In the genomic region with DNA sequence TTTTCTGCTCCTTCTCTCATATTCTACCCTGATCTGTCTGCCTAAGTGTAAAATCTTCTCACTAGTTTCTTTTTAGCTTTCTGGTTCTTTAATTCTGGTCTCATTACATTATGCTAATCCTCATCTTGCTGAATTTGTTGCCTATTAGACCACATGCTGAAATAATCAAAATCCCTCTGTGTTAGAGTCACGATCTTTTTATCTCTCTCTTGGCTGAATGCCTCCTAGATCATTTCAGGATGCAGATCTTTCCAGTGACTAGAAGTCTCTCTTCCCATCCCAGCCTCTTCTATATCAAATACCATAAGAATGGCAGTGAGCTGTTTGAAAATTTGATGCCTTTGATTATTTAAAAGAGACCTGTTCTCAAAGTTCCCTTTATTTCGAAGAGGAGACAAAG, we compare ENCODE assay signal across 34 cellular contexts.
"Had no signal": no experiment of that assay in that cellular context is flagged by ENCODE, and none has a peak within 500 bp of the region (broad histone marks: within the 10 kb centered on the region; RNA-seq: fewer than 3 reads in every experiment).

No MANE protein-coding gene starts in this region.

- DNase-seq: activated B cell treated with CpG ODN at 0.5 μM for 24 hours; activated CD4-positive, alpha-beta memory T cell treated with anti-CD3 and anti-CD28 coated beads for 36 hours; activated CD4-positive, alpha-beta T cell treated with anti-CD3 and anti-CD28 coated beads for 4 hours; activated CD4-positive, alpha-beta T cell treated with anti-CD3 and anti-CD28 coated beads, Interleukin-2, amount 50 U/mL, for 1 hour; activated CD4-positive, CD25-positive, alpha-beta regulatory T cell treated with anti-CD3 and anti-CD28 coated beads, Interleukin-2, amount 50 U/mL, for 72 hours; activated CD8-positive, alpha-beta memory T cell treated with anti-CD3 and anti-CD28 coated beads, Interleukin-2, amount 50 U/mL, for 4 hours; activated effector memory CD4-positive, alpha-beta T cell treated with Interleukin-2 at 50 U/mL for 16 hours; activated naive CD4-positive, alpha-beta T cell treated with anti-CD3 and anti-CD28 coated beads, Interleukin-2, amount 10 ng/mL, durations not matched to agents 7 days and 5 days; activated naive CD8-positive, alpha-beta T cell treated with anti-CD3 and anti-CD28 coated beads, Interleukin-2, amount 50 U/mL, for 24 hours; activated T-cell treated with anti-CD3 and anti-CD28 coated beads for 4 hours; activated T-cell treated with anti-CD3 and anti-CD28 coated beads, Interleukin-2, amount 50 U/mL, for 4 hours; anterior cingulate cortex; central memory CD4-positive, alpha-beta T cell; Kasumi-1; MM.1S; MV-4-11; NCI-H1092; NCI-H146; NCI-H187; NCI-H2029 treated with DMSO at 0.1 percent for 48 hours; NCI-H2107; NCI-H2171 treated with DMSO at 0.1 percent for 48 hours; NCI-H226; NCI-H446 treated with DMSO at 0.1 percent for 48 hours; NCI-H524; NCI-H69; NCI-H82; PC-9; Right ventricle myocardium superior; SW 1271; T-helper 1 cell; T-helper 2 cell; T-helper 9 cell had no signal

- ATAC-seq: activated naive CD8-positive, alpha-beta T cell treated with anti-CD3 and anti-CD28 coated beads, Interleukin-2, amount 50 U/mL, for 24 hours; activated T-cell treated with anti-CD3 and anti-CD28 coated beads, Interleukin-2, amount 50 U/mL, for 4 hours had no signal

- H2AFZ ChIP-seq: PC-9 had no signal

- H3K27ac ChIP-seq: PC-9, VCaP had no signal

- H3K4me3 ChIP-seq: PC-9 had no signal

- H3K4me2 ChIP-seq: PC-9 had no signal
